In the genomic region with DNA sequence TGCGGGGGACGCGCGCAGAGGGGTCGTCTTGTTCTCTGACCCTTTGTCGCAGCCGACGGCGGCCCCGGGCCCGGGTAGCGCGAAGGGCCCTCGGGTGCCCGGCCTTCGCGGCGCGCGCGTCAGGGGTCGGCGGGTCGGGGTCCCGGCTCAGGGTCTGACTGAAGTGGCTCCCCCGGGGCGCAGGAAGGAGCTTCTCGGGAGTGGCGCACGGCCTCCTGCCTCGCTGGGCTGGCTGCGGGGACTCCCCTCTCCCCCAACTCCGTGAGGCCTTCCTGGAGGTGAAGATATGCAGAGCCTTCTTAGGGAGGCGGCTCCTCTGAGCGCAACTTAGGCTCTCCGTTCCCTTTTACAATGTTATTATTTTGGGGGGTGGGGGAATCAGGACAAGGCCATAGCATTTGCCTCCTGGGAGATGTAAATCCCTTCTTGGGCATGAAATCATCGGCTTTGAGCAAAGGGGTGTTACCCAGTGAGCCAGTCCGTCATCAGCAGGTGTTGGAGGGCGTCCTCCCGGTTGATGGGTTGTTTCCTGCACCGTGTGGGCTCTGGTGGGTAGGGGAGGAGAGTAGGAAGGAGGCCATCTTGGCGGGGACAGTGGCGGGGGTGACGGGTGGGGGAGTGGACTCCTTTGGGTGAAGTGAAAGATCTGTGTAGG, we compare ENCODE assay signal across 8 cellular contexts. TPM values are rescaled to one million over a fixed set of nuclear protein-coding genes. Genes with fewer than 3 reads are reported as not detected.
A peak's percentile ranks its signal among the peaks of the same experiment; 100 is the strongest.
DNase-seq lines count a peak whose midpoint lies in the region; ATAC-seq and TF ChIP-seq lines count a peak whose summit lies in the region.

No MANE protein-coding gene starts in this region.

- peaks cover 0 to 14% of the 10 kb centered on the region in 2 donors for H3K36me3 Mint-ChIP-seq in CD4-positive, alpha-beta memory T cell
- H3K36me3 Mint-ChIP-seq in activated T-helper 1 cell treated with anti-CD3 and anti-CD28 coated beads, Interleukin-12 subunit alpha, Interleukin-12 subunit beta, Interleukin-2, Interleukin-4 antibody, amounts not matched to agents 30 ng/mL and 10 ng/mL and 1 ng/mL, durations not matched to agents 14 hours and 24 hours and 36 hours (ENCODE audit: low read depth): peaks cover 9% of the 10 kb centered on the region
- peaks cover 6% of the 10 kb centered on the region for H3K36me3 Mint-ChIP-seq in nephron (ENCODE audit: low read depth)

- peaks cover 32% of the 10 kb centered on the region for H3K4me1 ChIP-seq in CD4-positive, alpha-beta memory T cell (ENCODE audit: insufficient read depth, low read length)
- H3K4me1 ChIP-seq in PC-3 (ENCODE audit: insufficient read depth, low read length) (peaks cover 15% of the 10 kb centered on the region), subcutaneous abdominal adipose tissue (ENCODE audit: control insufficient read depth in 5 of 5, insufficient read depth in 5 of 5, low read length in 5 of 5) (peaks cover 0 to 38% (median 28%) of the 10 kb centered on the region in 5 donors)

- DNase-seq in CD4-positive, alpha-beta memory T cell: peak; percentile 70 to 91 (median 83)
- DNase-seq in PC-3: peak; percentile 54
- DNase-seq in activated T-helper 1 cell treated with anti-CD3 and anti-CD28 coated beads, Interleukin-12 subunit alpha, Interleukin-12 subunit beta, Interleukin-2, Interleukin-4 antibody, amounts not matched to agents 30 ng/mL and 10 ng/mL and 1 ng/mL, durations not matched to agents 14 hours and 24 hours and 36 hours (ENCODE audit: low spot score): peak; percentile 69
- peak; percentile 55 for DNase-seq in fibroblast of mammary gland (ENCODE audit: low read depth)

- H3K27ac Mint-ChIP-seq in CD4-positive, alpha-beta memory T cell: peak overlapping the region; percentile 87 to 99 (median 97)
- H3K27ac Mint-ChIP-seq in activated T-helper 1 cell treated with anti-CD3 and anti-CD28 coated beads, Interleukin-12 subunit alpha, Interleukin-12 subunit beta, Interleukin-2, Interleukin-4 antibody, amounts not matched to agents 30 ng/mL and 10 ng/mL and 1 ng/mL, durations not matched to agents 14 hours and 24 hours and 36 hours: peak overlapping the region; percentile 93
- peak overlapping the region; percentile 86 to 93 (median 91) for H3K27ac Mint-ChIP-seq in nephron

- no peaks in the 10 kb centered on the region for H3K9me3 ChIP-seq in CD4-positive, alpha-beta memory T cell (ENCODE audit: control insufficient read depth in 1 of 2, low read length in 2 of 2)
- H3K9me3 ChIP-seq in PC-3 (ENCODE audit: low read length) (no peaks in the 10 kb centered on the region), subcutaneous abdominal adipose tissue (ENCODE audit: control insufficient read depth in 5 of 5, low read length in 5 of 5) (no peaks in the 10 kb centered on the region)

- CTCF ChIA-PET in CD4-positive, alpha-beta memory T cell (lab: Charles Lee; ENCODE audit: partially characterized antibody): interaction anchor here (0.9 to 11.4 kb wide), 25 partner anchors 8 to 321 kb away, joined by 3 to 173 read pairs (median 6); no protein-coding TSS in a partner anchor
- CTCF ChIA-PET in PC-3 (lab: Charles Lee): interaction anchor here (0.6 to 3.4 kb wide), 13 partner anchors 12 to 527 kb away, joined by 3 to 161 read pairs (median 9); no protein-coding TSS in a partner anchor

- H3K4me3 ChIP-seq in CD4-positive, alpha-beta memory T cell (ENCODE audit: low read length in 2 of 2): peak overlapping the region; percentile 72 to 82
- H3K4me3 ChIP-seq in PC-3 (ENCODE audit: low read length) (peak overlapping the region; percentile 87), fibroblast of mammary gland (ENCODE audit: control insufficient read depth, low read depth, low read length) (peak overlapping the region; percentile 86), subcutaneous abdominal adipose tissue (ENCODE audit: low read depth in 1 of 5, low read length in 5 of 5) (peak overlapping the region; percentile 76 to 98 (median 92))

- peaks cover 50% of the 10 kb centered on the region for H3K79me2 ChIP-seq in PC-3 (ENCODE audit: low read length)

- peak overlapping the region; percentile 80 for H3K4me2 ChIP-seq in PC-3 (ENCODE audit: low read length)

- no peaks in the 10 kb centered on the region for H3K27me3 Mint-ChIP-seq in CD4-positive, alpha-beta memory T cell
- H3K27me3 Mint-ChIP-seq in activated T-helper 1 cell treated with anti-CD3 and anti-CD28 coated beads, Interleukin-12 subunit alpha, Interleukin-12 subunit beta, Interleukin-2, Interleukin-4 antibody, amounts not matched to agents 30 ng/mL and 10 ng/mL and 1 ng/mL, durations not matched to agents 14 hours and 24 hours and 36 hours (ENCODE audit: insufficient read depth): no peaks in the 10 kb centered on the region
- no peaks in the 10 kb centered on the region for H3K27me3 Mint-ChIP-seq in nephron (ENCODE audit: low read depth)

- H3K36me3 ChIP-seq in CD4-positive, alpha-beta memory T cell (ENCODE audit: insufficient read depth, low read length): no peaks in the 10 kb centered on the region
- H3K36me3 ChIP-seq in PC-3 (ENCODE audit: low read depth, low read length) (no peaks in the 10 kb centered on the region), subcutaneous abdominal adipose tissue (ENCODE audit: control insufficient read depth in 5 of 5, insufficient read depth in 5 of 5, low read length in 5 of 5) (peaks cover 0 to 4% (median 0%) of the 10 kb centered on the region in 5 donors)

- TF ChIP-seq CTCF in PC-3 (conservative IDR thresholded peaks at IDR 0.05; ENCODE audit: low read depth, low read length): no peak
- no peak for TF ChIP-seq CTCF in fibroblast of mammary gland (conservative IDR thresholded peaks at IDR 0.05; ENCODE audit: control insufficient read depth, insufficient read depth, low read depth, low read length)
- no peak for TF ChIP-seq CTCF in nephron (IDR thresholded peaks at IDR 0.05; ENCODE audit: unreplicated experiment in 3 of 3)

- no TSS peak for BruUV-seq in PC-3 (replicated peaks; lab: Mats Ljungman, UMichigan)

- peak; percentile 23 for ATAC-seq in GM19463 (IDR thresholded peaks at IDR 0.05; ENCODE audit: unreplicated experiment)
- ATAC-seq in HG03571 (IDR thresholded peaks at IDR 0.05; ENCODE audit: unreplicated experiment): peak; percentile 27
- ATAC-seq in PC-3: peak; percentile 21

- H3K4me3 Mint-ChIP-seq in CD4-positive, alpha-beta memory T cell: peak overlapping the region; percentile 88 to 97 (median 92)
- H3K4me3 Mint-ChIP-seq in activated T-helper 1 cell treated with anti-CD3 and anti-CD28 coated beads, Interleukin-12 subunit alpha, Interleukin-12 subunit beta, Interleukin-2, Interleukin-4 antibody, amounts not matched to agents 30 ng/mL and 10 ng/mL and 1 ng/mL, durations not matched to agents 14 hours and 24 hours and 36 hours: peak overlapping the region; percentile 96
- H3K4me3 Mint-ChIP-seq in nephron: peak overlapping the region; percentile 92 to 99 (median 97)

- POLR2A ChIA-PET in CD4-positive, alpha-beta memory T cell (lab: Charles Lee; ENCODE audit: partially characterized antibody): interaction anchor here (0.7 to 2.1 kb wide), 16 partner anchors 8 to 315 kb away, joined by 3 to 32 read pairs (median 5); no protein-coding TSS in a partner anchor
- POLR2A ChIA-PET in PC-3 (lab: Charles Lee; ENCODE audit: unreplicated experiment): interaction anchor here (0.6 to 1.5 kb wide), 4 partner anchors 26 to 76 kb away, joined by 3 to 13 read pairs (median 4); no protein-coding TSS in a partner anchor

- no peaks in the 10 kb centered on the region for H3K27me3 ChIP-seq in CD4-positive, alpha-beta memory T cell (ENCODE audit: insufficient read depth, low read length)
- H3K27me3 ChIP-seq in PC-3 (ENCODE audit: low read length): no peaks in the 10 kb centered on the region
- H3K27me3 ChIP-seq in subcutaneous abdominal adipose tissue (ENCODE audit: control insufficient read depth in 5 of 5, insufficient read depth in 4 of 5, low read length in 5 of 5): no peaks in the 10 kb centered on the region

- intact Hi-C loops in CD4-positive, alpha-beta memory T cell (cut with micrococcal nuclease): loop anchor here (1.0 to 5.0 kb wide), 2 partner anchors 8 to 80 kb away; a partner anchor contains a TSS
- intact Hi-C loops in PC-3 (cut with micrococcal nuclease): no loop called here
- intact Hi-C loops in activated T-helper 1 cell treated with anti-CD3 and anti-CD28 coated beads, Interleukin-12 subunit alpha, Interleukin-12 subunit beta, Interleukin-2, Interleukin-4 antibody, amounts not matched to agents 30 ng/mL and 10 ng/mL and 1 ng/mL, durations not matched to agents 14 hours and 24 hours and 36 hours (cut with micrococcal nuclease): loop anchor here (1.0 to 10.0 kb wide), 6 partner anchors 8 to 1333 kb away; a partner anchor contains a TSS

- peak overlapping the region; percentile 87 for H2AFZ ChIP-seq in PC-3 (ENCODE audit: low read length)

- H3K9me3 Mint-ChIP-seq in CD4-positive, alpha-beta memory T cell: peaks cover 0 to 1% (median 0%) of the 10 kb centered on the region in 8 donors
- no peaks in the 10 kb centered on the region for H3K9me3 Mint-ChIP-seq in activated T-helper 1 cell treated with anti-CD3 and anti-CD28 coated beads, Interleukin-12 subunit alpha, Interleukin-12 subunit beta, Interleukin-2, Interleukin-4 antibody, amounts not matched to agents 30 ng/mL and 10 ng/mL and 1 ng/mL, durations not matched to agents 14 hours and 24 hours and 36 hours
- H3K9me3 Mint-ChIP-seq in nephron: no peaks in the 10 kb centered on the region

- H3K27ac ChIP-seq in CD4-positive, alpha-beta memory T cell (ENCODE audit: low read depth, low read length): peak overlapping the region; percentile 99
- H3K27ac ChIP-seq in PC-3 (ENCODE audit: low read length) (peak overlapping the region; percentile 44), subcutaneous abdominal adipose tissue (ENCODE audit: low read depth, low read length) (peak overlapping the region; percentile 89)

- no peaks in the 10 kb centered on the region for H3K9me2 ChIP-seq in PC-3 (replicated peaks; ENCODE audit: low read length)

- H3K9ac ChIP-seq in PC-3 (ENCODE audit: low read length) (peak overlapping the region; percentile 85), subcutaneous abdominal adipose tissue (ENCODE audit: low read length in 5 of 5) (peak overlapping the region; percentile 51 to 96 (median 88))

- peaks cover 27 to 39% (median 31%) of the 10 kb centered on the region in 4 donors for H3K4me1 Mint-ChIP-seq in CD4-positive, alpha-beta memory T cell
- peaks cover 52% of the 10 kb centered on the region for H3K4me1 Mint-ChIP-seq in activated T-helper 1 cell treated with anti-CD3 and anti-CD28 coated beads, Interleukin-12 subunit alpha, Interleukin-12 subunit beta, Interleukin-2, Interleukin-4 antibody, amounts not matched to agents 30 ng/mL and 10 ng/mL and 1 ng/mL, durations not matched to agents 14 hours and 24 hours and 36 hours (ENCODE audit: low read depth)
- H3K4me1 Mint-ChIP-seq in nephron: peaks cover 37% of the 10 kb centered on the region

- H4K20me1 ChIP-seq in PC-3 (ENCODE audit: low read length): 0 out of 2 replicates have a peak, but pooled peaks cover 4% of the 10 kb centered on the region

- H3F3A ChIP-seq in PC-3 (ENCODE audit: low read length, unreplicated experiment): no peaks in the 10 kb centered on the region

RNA-seq across cellular contexts. Expression of a gene that starts 0.5 kb away (rescaled TPM):
- 10 to 100 TPM; 59.4 to 59.8 TPM for total RNA-seq in CD4-positive, alpha-beta memory T cell
- polyA plus RNA-seq in CD4-positive, alpha-beta memory T cell: 10 to 100 TPM; 53.7 to 57.0 TPM
- 13.2 and 17.1 TPM in 2 replicates for total RNA-seq in PC-3 (2014; rRNA removed)
- total RNA-seq in activated T-helper 1 cell treated with anti-CD3 and anti-CD28 coated beads, Interleukin-12 subunit alpha, Interleukin-12 subunit beta, Interleukin-2, Interleukin-4 antibody, amounts not matched to agents 30 ng/mL and 10 ng/mL and 1 ng/mL, durations not matched to agents 14 hours and 24 hours and 36 hours: 39.8 and 42.5 TPM in 2 replicates

RNA-seq across cellular contexts. Expression of a gene that starts 7.6 kb away (rescaled TPM):
- 10 to 100 TPM; 60.0 to 60.5 TPM for total RNA-seq in CD4-positive, alpha-beta memory T cell
- 10 to 100 TPM; 68.8 to 71.9 TPM for polyA plus RNA-seq in CD4-positive, alpha-beta memory T cell
- 254 and 286 TPM in 2 replicates for total RNA-seq in PC-3 (2014; rRNA removed)
- 512 and 519 TPM in 2 replicates for total RNA-seq in activated T-helper 1 cell treated with anti-CD3 and anti-CD28 coated beads, Interleukin-12 subunit alpha, Interleukin-12 subunit beta, Interleukin-2, Interleukin-4 antibody, amounts not matched to agents 30 ng/mL and 10 ng/mL and 1 ng/mL, durations not matched to agents 14 hours and 24 hours and 36 hours

RNA-seq across cellular contexts. Expression of a gene that starts 14.5 kb away (rescaled TPM):
- total RNA-seq in CD4-positive, alpha-beta memory T cell: 10 to 100 TPM; 81.6 to 87.3 TPM
- polyA plus RNA-seq in CD4-positive, alpha-beta memory T cell: 100 to 1,000 TPM; 215 to 248 TPM
- total RNA-seq in PC-3 (2014; rRNA removed): 108 and 153 TPM in 2 replicates
- 80.3 and 82.1 TPM in 2 replicates for total RNA-seq in activated T-helper 1 cell treated with anti-CD3 and anti-CD28 coated beads, Interleukin-12 subunit alpha, Interleukin-12 subunit beta, Interleukin-2, Interleukin-4 antibody, amounts not matched to agents 30 ng/mL and 10 ng/mL and 1 ng/mL, durations not matched to agents 14 hours and 24 hours and 36 hours

Comparison
In these comparisons a context has a peak if more than half of its experiments do, and no peak if none do; other contexts are left out.
1. Peak in every context shown above with its lines: DNase-seq, ATAC-seq, H3K4me3 ChIP-seq and H3K27ac ChIP-seq.
2. H3K27ac ChIP-seq: peak in every context shown above with its lines; median percentile 99 in CD4-positive, alpha-beta memory T cell; 89 in subcutaneous abdominal adipose tissue; 44 in PC-3.